In the genomic region with DNA sequence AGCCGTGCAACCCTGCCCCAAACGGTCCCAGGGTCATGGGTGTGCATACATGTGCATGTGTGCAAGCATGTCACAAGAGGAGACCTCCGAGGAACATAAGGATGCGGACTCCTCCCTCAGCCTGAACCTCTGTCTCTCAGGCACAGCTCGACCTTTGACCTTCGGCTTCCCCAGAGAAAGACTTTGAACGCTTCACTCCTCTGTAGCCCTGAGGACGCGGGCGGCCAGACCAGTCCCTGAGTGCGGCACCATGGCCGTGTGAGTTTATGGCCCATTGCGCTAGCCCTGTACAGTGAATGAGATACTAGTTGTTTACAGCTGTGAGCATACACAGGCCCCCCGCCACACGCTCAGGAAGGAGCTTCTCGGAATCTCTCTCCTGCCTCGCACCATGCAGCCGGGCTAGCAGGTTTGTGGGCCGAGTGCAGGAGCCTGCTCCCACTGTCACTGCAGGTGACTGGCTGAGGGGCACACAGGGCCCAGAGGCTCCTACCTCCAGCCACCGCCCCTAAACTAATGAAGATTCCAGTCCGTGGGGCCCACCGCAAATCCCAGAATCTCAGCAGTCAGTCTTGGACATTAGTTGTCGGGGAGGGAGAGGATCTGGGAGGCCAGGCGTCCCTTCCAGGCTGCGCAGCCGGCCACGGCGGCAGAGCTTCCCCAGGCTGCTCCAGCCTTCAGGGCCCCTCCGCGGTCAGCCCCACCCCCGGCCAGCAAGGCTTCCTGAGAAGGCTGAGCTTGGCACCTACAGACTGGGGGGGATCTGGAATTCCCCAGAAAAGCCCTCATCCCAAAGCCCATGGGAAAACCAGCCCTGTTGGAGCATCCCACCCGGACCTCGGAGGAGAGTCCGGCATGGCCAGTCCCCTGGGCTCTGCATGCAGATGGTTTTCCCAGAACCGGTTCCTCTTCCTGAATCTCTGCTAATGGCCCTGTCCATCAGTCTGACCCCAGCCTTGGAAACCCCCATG, we compare ENCODE assay signal across 13 cellular contexts. TPM values are rescaled to one million over a fixed set of nuclear protein-coding genes. Genes with fewer than 3 reads are reported as not detected.
DNase-seq lines count a peak whose midpoint lies in the region; ATAC-seq, FAIRE-seq and TF ChIP-seq lines count a peak whose summit lies in the region.
"Had no signal": no experiment of that assay in that cellular context is flagged by ENCODE, and none has a peak within 500 bp of the region (broad histone marks: within the 10 kb centered on the region; RNA-seq: fewer than 3 reads in every experiment).

No MANE protein-coding gene starts in this region.

- no peak for TF ChIP-seq EP300 in SK-N-SH (IDR thresholded peaks at IDR 0.05; ENCODE audit: borderline replicate concordance in 1 of 2, low read depth in 1 of 2, low read length in 1 of 2)

- H3K27ac ChIP-seq in SK-N-SH (ENCODE audit: low read depth in 2 of 2, low read length in 1 of 2): peak overlapping the region in 1 of 2 experiments; percentile 80
- peak overlapping the region; percentile 12 for H3K27ac ChIP-seq in astrocyte (ENCODE audit: low read depth, low read length)
- peak overlapping the region; percentile 12 to 24 for H3K27ac ChIP-seq in small intestine (ENCODE audit: low read depth in 1 of 2, low read length in 1 of 2)
- H3K27ac ChIP-seq: 22Rv1 had no signal

- H3K4me1 Mint-ChIP-seq in astrocyte (ENCODE audit: low read depth, unreplicated experiment): peaks cover 53% of the 10 kb centered on the region

- no peaks in the 10 kb centered on the region for H3K9me3 Mint-ChIP-seq in astrocyte (ENCODE audit: unreplicated experiment)

- TF ChIP-seq CTCF in SK-N-SH (IDR thresholded peaks at IDR 0.05) (no peak), astrocyte (IDR thresholded peaks at IDR 0.05; ENCODE audit: insufficient read depth, low read depth, low read length) (no peak)

- H2AFZ ChIP-seq in SK-N-SH (ENCODE audit: low read depth) (no peak overlapping the region), astrocyte (ENCODE audit: low read depth, low read length) (no peak overlapping the region)

- H3F3A ChIP-seq in SK-N-SH (replicated peaks; ENCODE audit: insufficient read depth): peaks cover 34% of the 10 kb centered on the region

- H3K9me3 ChIP-seq in SK-N-SH (no peaks in the 10 kb centered on the region), astrocyte (ENCODE audit: insufficient read depth, low read depth, low read length) (no peaks in the 10 kb centered on the region), small intestine (ENCODE audit: control insufficient read depth, low read depth) (no peaks in the 10 kb centered on the region)

- FAIRE-seq in astrocyte (lab: Jason Lieb, UNC) (no peak), small intestine (lab: Jason Lieb, UNC) (no peak)
- FAIRE-seq: colon had no signal

- H4K20me1 ChIP-seq in SK-N-SH (ENCODE audit: insufficient read depth): peaks cover 10% of the 10 kb centered on the region
- peaks cover 45% of the 10 kb centered on the region for H4K20me1 ChIP-seq in astrocyte (ENCODE audit: insufficient read depth, low read length)

- WGBS in SK-N-SH (ENCODE audit: low lambda C conversion rate): 20% methylated on average over 1 of the region's 35 CpGs
- WGBS in small intestine, 3 donors: 59 to 69% (median 65%) methylated on average over 32 to 35 of the region's 35 CpGs

- H3K79me2 ChIP-seq in SK-N-SH (ENCODE audit: insufficient read depth): peaks cover 74% of the 10 kb centered on the region
- H3K79me2 ChIP-seq in astrocyte (ENCODE audit: insufficient read depth, low read length): peaks cover 76% of the 10 kb centered on the region

- peaks cover 10% of the 10 kb centered on the region for H3K36me3 Mint-ChIP-seq in astrocyte (ENCODE audit: low read depth, unreplicated experiment)

- no peak overlapping the region for H3K4me3 ChIP-seq in SK-N-SH (ENCODE audit: low read depth in 2 of 2, low read length in 1 of 2)
- no peak overlapping the region for H3K4me3 ChIP-seq in astrocyte (ENCODE audit: insufficient read depth, low read depth, low read length)
- no peak overlapping the region for H3K4me3 ChIP-seq in small intestine (ENCODE audit: low read depth in 1 of 2, low read length in 2 of 2)

- H3K9ac ChIP-seq in SK-N-SH (no peak overlapping the region), astrocyte (ENCODE audit: low read length) (no peak overlapping the region)

- peaks cover 23 to 39% of the 10 kb centered on the region in 2 experiments; a peak in 3 of 4 replicates for H3K4me1 ChIP-seq in SK-N-SH (ENCODE audit: control insufficient read depth in 1 of 2, insufficient read depth in 2 of 2, low read depth in 1 of 2, low read length in 1 of 2)
- H3K4me1 ChIP-seq in astrocyte (ENCODE audit: insufficient read depth, low read length): peaks cover 55% of the 10 kb centered on the region
- no peaks in the 10 kb centered on the region for H3K4me1 ChIP-seq in small intestine (ENCODE audit: control insufficient read depth in 2 of 2, insufficient read depth in 1 of 2, low read depth in 1 of 2, low read length in 1 of 2)

- DNase-seq in SK-N-SH (peak; percentile 44), astrocyte (ENCODE audit: low read depth) (no peak), islet precursor cell (peak; percentile 68), small intestine (peak; percentile 56), AG08396 (ENCODE audit: low spot score) (no peak), NCI-H2196 (lab: John Stamatoyannopoulos, UW; ENCODE audit: unreplicated experiment) (no peak)
- DNase-seq: NCI-H1436 had no signal

- peak overlapping the region; percentile 27 for H3K4me3 Mint-ChIP-seq in astrocyte (ENCODE audit: unreplicated experiment)

- H3K36me3 ChIP-seq in SK-N-SH (replicated peaks in 1 of 2; ENCODE audit: control insufficient read depth in 1 of 2, insufficient read depth in 2 of 2, low read length in 1 of 2) (peaks cover 0 to 5% of the 10 kb centered on the region in 2 experiments), astrocyte (ENCODE audit: insufficient read depth, low read length) (no peaks in the 10 kb centered on the region), small intestine (ENCODE audit: control insufficient read depth in 2 of 2, insufficient read depth in 2 of 2, low read length in 2 of 2) (no peaks in the 10 kb centered on the region)

- POLR2A ChIA-PET in SK-N-SH (lab: Yijun Ruan, JAX): no interaction called here

- ATAC-seq in SK-N-SH treated with all-trans-retinoic acid at 6 μM for 48 hours (no peak), HG03457 (IDR thresholded peaks at IDR 0.05; ENCODE audit: unreplicated experiment) (no peak)

- TF ChIP-seq RAD21 in SK-N-SH (IDR thresholded peaks at IDR 0.05; ENCODE audit: low read length): no peak

- peak overlapping the region; percentile 53 for H3K27ac Mint-ChIP-seq in astrocyte (ENCODE audit: unreplicated experiment)

- CTCF ChIA-PET in SK-N-SH (lab: Yijun Ruan, JAX): interaction anchor here (0.8 to 1.6 kb wide), 2 partner anchors 12 to 24 kb away, joined by 3 to 5 read pairs; no protein-coding TSS in a partner anchor

- 0 out of 2 replicates have a peak overlapping the region, but pooled peaks have one; percentile 55 for H3K4me2 ChIP-seq in SK-N-SH
- no peak overlapping the region for H3K4me2 ChIP-seq in astrocyte (ENCODE audit: low read length)

- no peaks in the 10 kb centered on the region for H3K27me3 ChIP-seq in SK-N-SH (ENCODE audit: insufficient read depth)
- no peaks in the 10 kb centered on the region for H3K27me3 ChIP-seq in astrocyte (ENCODE audit: insufficient read depth, low read length)
- no peaks in the 10 kb centered on the region for H3K27me3 ChIP-seq in small intestine (ENCODE audit: control insufficient read depth in 2 of 2, insufficient read depth in 2 of 2, low read length in 2 of 2)

- no peaks in the 10 kb centered on the region for H3K9me2 ChIP-seq in SK-N-SH

- H3K27me3 Mint-ChIP-seq in astrocyte (ENCODE audit: low read depth, unreplicated experiment): no peaks in the 10 kb centered on the region

TF ChIP-seq in SK-N-SH, 30 proteins besides CTCF, POLR2A, EP300 and RAD21 (continues in another document):
- TF ChIP-seq GABPA (IDR thresholded peaks at IDR 0.05; ENCODE audit: low read depth): no peak

TF ChIP-seq in SK-N-SH treated with all-trans-retinoic acid at 6 μM for 48 hours, 23 proteins besides CTCF, POLR2A, EP300 and RAD21 (continues in another document):
- TF ChIP-seq, protein P1, sequence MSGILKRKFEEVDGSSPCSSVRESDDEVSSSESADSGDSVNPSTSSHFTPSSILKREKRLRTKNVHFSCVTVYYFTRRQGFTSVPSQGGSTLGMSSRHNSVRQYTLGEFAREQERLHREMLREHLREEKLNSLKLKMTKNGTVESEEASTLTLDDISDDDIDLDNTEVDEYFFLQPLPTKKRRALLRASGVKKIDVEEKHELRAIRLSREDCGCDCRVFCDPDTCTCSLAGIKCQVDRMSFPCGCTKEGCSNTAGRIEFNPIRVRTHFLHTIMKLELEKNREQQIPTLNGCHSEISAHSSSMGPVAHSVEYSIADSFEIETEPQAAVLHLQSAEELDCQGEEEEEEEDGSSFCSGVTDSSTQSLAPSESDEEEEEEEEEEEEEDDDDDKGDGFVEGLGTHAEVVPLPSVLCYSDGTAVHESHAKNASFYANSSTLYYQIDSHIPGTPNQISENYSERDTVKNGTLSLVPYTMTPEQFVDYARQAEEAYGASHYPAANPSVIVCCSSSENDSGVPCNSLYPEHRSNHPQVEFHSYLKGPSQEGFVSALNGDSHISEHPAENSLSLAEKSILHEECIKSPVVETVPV (CRISPR knock-in tag; IDR thresholded peaks at IDR 0.05): no peak
- no peak for TF ChIP-seq ZC3H10 (CRISPR knock-in tag; IDR thresholded peaks at IDR 0.05)
- TF ChIP-seq, protein P2, sequence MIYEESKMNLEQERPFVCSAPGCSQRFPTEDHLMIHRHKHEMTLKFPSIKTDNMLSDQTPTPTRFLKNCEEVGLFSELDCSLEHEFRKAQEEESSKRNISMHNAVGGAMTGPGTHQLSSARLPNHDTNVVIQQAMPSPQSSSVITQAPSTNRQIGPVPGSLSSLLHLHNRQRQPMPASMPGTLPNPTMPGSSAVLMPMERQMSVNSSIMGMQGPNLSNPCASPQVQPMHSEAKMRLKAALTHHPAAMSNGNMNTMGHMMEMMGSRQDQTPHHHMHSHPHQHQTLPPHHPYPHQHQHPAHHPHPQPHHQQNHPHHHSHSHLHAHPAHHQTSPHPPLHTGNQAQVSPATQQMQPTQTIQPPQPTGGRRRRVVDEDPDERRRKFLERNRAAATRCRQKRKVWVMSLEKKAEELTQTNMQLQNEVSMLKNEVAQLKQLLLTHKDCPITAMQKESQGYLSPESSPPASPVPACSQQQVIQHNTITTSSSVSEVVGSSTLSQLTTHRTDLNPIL (CRISPR knock-in tag; IDR thresholded peaks at IDR 0.05; ENCODE audit: low read depth): no peak
- TF ChIP-seq RARB (CRISPR knock-in tag; IDR thresholded peaks at IDR 0.05): no peak
- no peak for TF ChIP-seq ZFP30 (CRISPR knock-in tag; IDR thresholded peaks at IDR 0.05)
- TF ChIP-seq OSR1 (CRISPR knock-in tag; IDR thresholded peaks at IDR 0.05): no peak
- no peak for TF ChIP-seq TOX (CRISPR knock-in tag; IDR thresholded peaks at IDR 0.05; ENCODE audit: borderline replicate concordance)

RNA-seq across cellular contexts. Expression of a gene that starts 10.6 kb away (rescaled TPM):
- 23.9 and 25.1 TPM in 2 replicates for polyA plus RNA-seq in SK-N-SH (2012; rRNA removed)
- 17.3 and 20.8 TPM in 2 replicates for polyA plus RNA-seq in SK-N-SH (2012; cell fraction: cytosol; rRNA removed)
- 26.8 and 31.9 TPM in 2 replicates for polyA plus RNA-seq in SK-N-SH (2012; cell fraction: nucleus; rRNA removed)
- 41.1 and 41.4 TPM in 2 replicates for total RNA-seq in astrocyte
- 1 to 10 TPM; 2.0 to 7.2 (median 6.5) TPM for polyA plus RNA-seq in small intestine

RNA-seq across cellular contexts. Expression of a gene that starts 57.3 kb away (rescaled TPM):
- polyA plus RNA-seq in SK-N-SH (2012; rRNA removed) (not detected in 2 replicates), small intestine (not detected)
- polyA plus RNA-seq in SK-N-SH (2012; cell fraction: cytosol; rRNA removed): not detected in 2 replicates
- not detected in 2 replicates for polyA plus RNA-seq in SK-N-SH (2012; cell fraction: nucleus; rRNA removed)
- not detected in 2 replicates for total RNA-seq in astrocyte
- total RNA-seq: Daoy, mesenteric fat pad had no signal

Comparison
In these comparisons a context has a peak if more than half of its experiments do, and no peak if none do; other contexts are left out.
1. DNase-seq: peak in SK-N-SH (single experiment), islet precursor cell (single experiment) and small intestine (single experiment); none in astrocyte (single experiment), AG08396 (single experiment) and NCI-H2196 (single experiment).